In genomic region chr1:212955098-212955497, GRCh38 we compare ENCODE assay signal across 17 cellular contexts. TPM values are rescaled to one million over a fixed set of nuclear protein-coding genes. Genes with fewer than 3 reads are reported as not detected.
"Had no signal": no experiment of that assay in that cellular context is flagged by ENCODE, and none has a peak within 500 bp of the region (broad histone marks: within the 10 kb centered on the region; RNA-seq: fewer than 3 reads in every experiment).

No MANE protein-coding gene starts in this region.

- H3K9me3 ChIP-seq: prostate gland, stomach, testis had no signal

- H3K4me2 ChIP-seq: smooth muscle cell had no signal

- H3K4me3 ChIP-seq: prostate gland, smooth muscle cell, stomach, testis had no signal

- H3K4me1 ChIP-seq: foreskin keratinocyte, prostate gland had no signal

- H3K27ac ChIP-seq: foreskin keratinocyte, prostate gland, stomach, testis had no signal

- H3K36me3 Mint-ChIP-seq: immature natural killer cell had no signal

- H3K9me3 Mint-ChIP-seq: effector memory CD8-positive, alpha-beta T cell; immature natural killer cell; nephron progenitor cell had no signal

- ATAC-seq: activated CD4-positive, CD25-positive, alpha-beta regulatory T cell treated with anti-CD3 and anti-CD28 coated beads, Interleukin-2, amount 50 U/mL, for 24 hours; effector memory CD8-positive, alpha-beta T cell; foreskin keratinocyte; right cardiac atrium had no signal

- H3K4me3 Mint-ChIP-seq: effector memory CD8-positive, alpha-beta T cell; immature natural killer cell; nephron progenitor cell had no signal

- DNase-seq: activated naive CD4-positive, alpha-beta T cell treated with Interleukin-2 at 50 U/mL for 16 hours; activated T-cell treated with anti-CD3 and anti-CD28 coated beads for 4 hours; dermis blood vessel endothelial cell; effector memory CD8-positive, alpha-beta T cell; foreskin keratinocyte; immature natural killer cell; mesendoderm; nephron progenitor cell; right cardiac atrium; stomach; T-helper 9 cell; testis had no signal

- FAIRE-seq: astrocyte, bronchial epithelial cell had no signal

- H3K36me3 ChIP-seq: prostate gland, stomach had no signal

- H3K27ac Mint-ChIP-seq: effector memory CD8-positive, alpha-beta T cell; immature natural killer cell; nephron progenitor cell had no signal

- H3K27me3 ChIP-seq: testis had no signal

RNA-seq across cellular contexts. Expression of gene VASH2, which starts 4.8 kb away (rescaled TPM):
- total RNA-seq: bronchial epithelial cell had no signal
